Comparison of ENCODE assay signal across 15 cellular contexts in the genomic region with DNA sequence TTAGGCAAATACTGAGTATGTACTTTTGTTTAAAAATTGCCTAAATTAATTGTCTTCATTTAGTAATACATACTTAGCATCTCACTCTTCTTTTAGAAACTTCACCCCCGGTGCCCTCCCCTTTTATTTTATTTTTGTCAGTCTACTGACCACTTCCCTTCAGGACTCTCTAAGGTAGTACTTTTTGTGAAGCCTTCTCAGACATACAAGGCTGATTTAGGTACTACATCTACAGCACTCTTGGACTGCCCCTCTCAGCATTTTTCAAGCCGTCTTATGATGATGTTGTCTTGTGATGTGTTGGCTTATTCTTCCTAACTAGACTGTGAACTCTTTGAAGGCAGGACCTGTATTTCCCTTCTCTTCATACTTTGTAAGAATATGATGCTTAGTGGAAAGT. TPM values are rescaled to one million over a fixed set of nuclear protein-coding genes. Genes with fewer than 3 reads are reported as not detected.
DNase-seq lines count a peak whose midpoint lies in the region; ATAC-seq and TF ChIP-seq lines count a peak whose summit lies in the region.
"Had no signal": no experiment of that assay in that cellular context is flagged by ENCODE, and none has a peak within 500 bp of the region (broad histone marks: within the 10 kb centered on the region; RNA-seq: fewer than 3 reads in every experiment).

No MANE protein-coding gene starts in this region.

- no peak overlapping the region for H3K27ac ChIP-seq in esophagus squamous epithelium
- H3K27ac ChIP-seq: right atrium auricular region, stomach had no signal

- 88 to 90% methylated on average over 2 of the region's 2 CpGs for WGBS in esophagus squamous epithelium, 2 donors

- CTCF ChIA-PET in WTC11 (lab: Charles Lee): interaction anchor here (0.7 kb wide), 1 partner anchor 17 kb away, joined by 4 read pairs; no protein-coding TSS in a partner anchor

- no peaks in the 10 kb centered on the region for H3K4me1 ChIP-seq in esophagus squamous epithelium
- H3K4me1 ChIP-seq: right atrium auricular region had no signal

- no peaks in the 10 kb centered on the region for H3K36me3 Mint-ChIP-seq in WTC11

- no peak for TF ChIP-seq POLR2A in esophagus squamous epithelium (IDR thresholded peaks at IDR 0.05)

- ATAC-seq in GM18519 (IDR thresholded peaks at IDR 0.05; ENCODE audit: low FRiP score, unreplicated experiment) (peak; percentile 86), GM21360 (IDR thresholded peaks at IDR 0.05; ENCODE audit: unreplicated experiment) (peak; percentile 76), HG02943 (IDR thresholded peaks at IDR 0.05; ENCODE audit: low read depth, unreplicated experiment) (peak; percentile 69), WTC11 (peak; percentile 48)

- no peaks in the 10 kb centered on the region for H3K4me1 Mint-ChIP-seq in WTC11

- intact Hi-C loops in esophagus squamous epithelium (cut with DNase I): no loop called here

- H3K9me3 Mint-ChIP-seq in WTC11: no peaks in the 10 kb centered on the region
- H3K9me3 Mint-ChIP-seq: activated CD4-positive, alpha-beta T cell treated with anti-CD3 and anti-CD28 coated beads, Interleukin-2, amount 10 ng/mL, durations not matched to agents 7 days and 5 days; activated T-helper 2 cell treated with anti-CD3 and anti-CD28 coated beads, Interferon-gamma antibody, Interleukin-2, Interleukin-4, amounts not matched to agents 10 μg/mL and 5 μg/mL and 100 μg/mL, durations not matched to agents 14 hours and 24 hours and 36 hours had no signal

- H3K27me3 ChIP-seq in H7 (ENCODE audit: control insufficient read depth, insufficient read depth, low read length): no peaks in the 10 kb centered on the region
- H3K27me3 ChIP-seq in esophagus squamous epithelium: no peaks in the 10 kb centered on the region
- H3K27me3 ChIP-seq: right atrium auricular region, stomach had no signal

- POLR2A ChIA-PET in WTC11 (lab: Charles Lee): no interaction called here

- H3K9me3 ChIP-seq in esophagus squamous epithelium: no peaks in the 10 kb centered on the region
- H3K9me3 ChIP-seq: right atrium auricular region, stomach had no signal

- TF ChIP-seq CTCF in WTC11 (IDR thresholded peaks at IDR 0.05): no peak
- no peak for TF ChIP-seq CTCF in esophagus squamous epithelium (IDR thresholded peaks at IDR 0.05)

- H3K4me3 ChIP-seq in H7 (ENCODE audit: insufficient read depth, low read depth, low read length) (no peak overlapping the region), esophagus squamous epithelium (no peak overlapping the region)
- H3K4me3 ChIP-seq: right atrium auricular region, stomach had no signal

- H3K36me3 ChIP-seq in H7 (replicated peaks; ENCODE audit: control insufficient read depth, insufficient read depth, low read length): no peaks in the 10 kb centered on the region
- H3K36me3 ChIP-seq in esophagus squamous epithelium: peaks cover 0 to 11% (median 0%) of the 10 kb centered on the region in 3 donors
- H3K36me3 ChIP-seq: right atrium auricular region had no signal

- H3K4me3 Mint-ChIP-seq in WTC11: no peak overlapping the region
- H3K4me3 Mint-ChIP-seq: activated CD4-positive, alpha-beta T cell treated with anti-CD3 and anti-CD28 coated beads, Interleukin-2, amount 10 ng/mL, durations not matched to agents 7 days and 5 days had no signal

- DNase-seq in WTC11 (ENCODE audit: low spot score): no peak
- no peak for DNase-seq in H7
- DNase-seq in nucleus accumbens (lab: John Stamatoyannopoulos, UW): no peak
- no peak for DNase-seq in esophagus squamous epithelium (lab: John Stamatoyannopoulos, UW)
- no peak for DNase-seq in COLO829 (ENCODE audit: low spot score)
- DNase-seq: activated CD4-positive, alpha-beta T cell treated with anti-CD3 and anti-CD28 coated beads, Interleukin-2, amount 10 ng/mL, durations not matched to agents 7 days and 5 days; glutamatergic neuron; NCI-H2081 treated with DMSO at 0.1 percent for 48 hours; stomach; SW 1271 had no signal

- H3K27me3 Mint-ChIP-seq in WTC11 (ENCODE audit: low read depth): no peaks in the 10 kb centered on the region
- H3K27me3 Mint-ChIP-seq: activated CD4-positive, alpha-beta T cell treated with anti-CD3 and anti-CD28 coated beads, Interleukin-2, amount 10 ng/mL, durations not matched to agents 7 days and 5 days had no signal

- H3K27ac Mint-ChIP-seq in WTC11: no peak overlapping the region
- H3K27ac Mint-ChIP-seq: activated CD4-positive, alpha-beta T cell treated with anti-CD3 and anti-CD28 coated beads, Interleukin-2, amount 10 ng/mL, durations not matched to agents 7 days and 5 days; activated T-helper 2 cell treated with anti-CD3 and anti-CD28 coated beads, Interferon-gamma antibody, Interleukin-2, Interleukin-4, amounts not matched to agents 10 μg/mL and 5 μg/mL and 100 μg/mL, durations not matched to agents 14 hours and 24 hours and 36 hours had no signal

TF ChIP-seq in WTC11, 78 proteins besides CTCF, POLR2A, EP300 and RAD21:
- TF ChIP-seq SMAD4 (CRISPR knock-in tag; IDR thresholded peaks at IDR 0.05) (no peak), ZNF317 (CRISPR knock-in tag; IDR thresholded peaks at IDR 0.05; ENCODE audit: borderline replicate concordance, low read depth) (no peak), TEAD1 (CRISPR knock-in tag; IDR thresholded peaks at IDR 0.05) (no peak), RELA (CRISPR knock-in tag; IDR thresholded peaks at IDR 0.05; ENCODE audit: borderline replicate concordance) (no peak), ERG (CRISPR knock-in tag; IDR thresholded peaks at IDR 0.05) (no peak), RORB (CRISPR knock-in tag; IDR thresholded peaks at IDR 0.05) (no peak), JAZF1 (CRISPR knock-in tag; IDR thresholded peaks at IDR 0.05) (no peak), TCF7 (CRISPR knock-in tag; IDR thresholded peaks at IDR 0.05; ENCODE audit: low read depth) (no peak), FOXP4 (CRISPR knock-in tag; IDR thresholded peaks at IDR 0.05) (no peak), NFATC4 (CRISPR knock-in tag; IDR thresholded peaks at IDR 0.05) (no peak), NR2C2 (CRISPR knock-in tag; IDR thresholded peaks at IDR 0.05) (no peak)
- TF ChIP-seq, protein P1, sequence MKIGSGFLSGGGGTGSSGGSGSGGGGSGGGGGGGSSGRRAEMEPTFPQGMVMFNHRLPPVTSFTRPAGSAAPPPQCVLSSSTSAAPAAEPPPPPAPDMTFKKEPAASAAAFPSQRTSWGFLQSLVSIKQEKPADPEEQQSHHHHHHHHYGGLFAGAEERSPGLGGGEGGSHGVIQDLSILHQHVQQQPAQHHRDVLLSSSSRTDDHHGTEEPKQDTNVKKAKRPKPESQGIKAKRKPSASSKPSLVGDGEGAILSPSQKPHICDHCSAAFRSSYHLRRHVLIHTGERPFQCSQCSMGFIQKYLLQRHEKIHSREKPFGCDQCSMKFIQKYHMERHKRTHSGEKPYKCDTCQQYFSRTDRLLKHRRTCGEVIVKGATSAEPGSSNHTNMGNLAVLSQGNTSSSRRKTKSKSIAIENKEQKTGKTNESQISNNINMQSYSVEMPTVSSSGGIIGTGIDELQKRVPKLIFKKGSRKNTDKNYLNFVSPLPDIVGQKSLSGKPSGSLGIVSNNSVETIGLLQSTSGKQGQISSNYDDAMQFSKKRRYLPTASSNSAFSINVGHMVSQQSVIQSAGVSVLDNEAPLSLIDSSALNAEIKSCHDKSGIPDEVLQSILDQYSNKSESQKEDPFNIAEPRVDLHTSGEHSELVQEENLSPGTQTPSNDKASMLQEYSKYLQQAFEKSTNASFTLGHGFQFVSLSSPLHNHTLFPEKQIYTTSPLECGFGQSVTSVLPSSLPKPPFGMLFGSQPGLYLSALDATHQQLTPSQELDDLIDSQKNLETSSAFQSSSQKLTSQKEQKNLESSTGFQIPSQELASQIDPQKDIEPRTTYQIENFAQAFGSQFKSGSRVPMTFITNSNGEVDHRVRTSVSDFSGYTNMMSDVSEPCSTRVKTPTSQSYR (CRISPR knock-in tag; IDR thresholded peaks at IDR 0.05): no peak

RNA-seq across cellular contexts. Expression of gene RPS6KC1, which starts 24.7 kb away (rescaled TPM):
- total RNA-seq in WTC11 (2021): 15.2 to 17.4 TPM (median 15.8 TPM) in 3 replicates
- total RNA-seq in H7 (2014; rRNA removed; shearing (Covaris generic)): 28.3 and 35.1 TPM in 2 replicates
- total RNA-seq in esophagus squamous epithelium: 10 to 100 TPM in 3 of 4 donors, 1 to 10 TPM in 1; 7.4 to 16.8 (median 13.7) TPM
